20 cellular contexts compared by ENCODE assay signal in the genomic region with DNA sequence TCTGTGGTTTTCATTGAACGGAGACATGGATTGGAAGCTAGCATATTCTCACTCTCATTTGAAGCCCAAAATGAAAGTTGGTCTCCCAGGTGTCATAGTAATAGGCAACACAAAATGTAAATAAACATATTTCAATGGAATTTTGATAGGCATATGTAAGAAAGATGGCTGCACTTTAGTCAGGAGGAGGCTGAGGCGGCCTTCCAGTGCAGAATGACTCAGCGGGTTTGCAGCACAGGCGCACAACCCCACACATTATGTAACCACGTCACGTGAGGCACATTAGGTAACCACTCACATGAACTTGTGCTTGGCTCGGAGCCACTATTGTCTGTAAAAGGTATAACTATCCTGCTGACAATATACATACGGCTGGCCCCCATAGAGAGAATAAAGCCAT.
DNase-seq lines count a peak whose midpoint lies in the region; ATAC-seq, FAIRE-seq and TF ChIP-seq lines count a peak whose summit lies in the region.
"Had no signal": no experiment of that assay in that cellular context is flagged by ENCODE, and none has a peak within 500 bp of the region (broad histone marks: within the 10 kb centered on the region; RNA-seq: fewer than 3 reads in every experiment).

No MANE protein-coding gene starts in this region.

- H3K27me3 ChIP-seq in HepG2 (ENCODE audit: control insufficient read depth in 1 of 2, insufficient read depth in 2 of 2, low read length in 2 of 2) (no peaks in the 10 kb centered on the region), right lobe of liver (no peaks in the 10 kb centered on the region)
- H3K27me3 ChIP-seq: brain microvascular endothelial cell, left lung, spleen had no signal

- 49% methylated on average over 6 of the region's 8 CpGs for WGBS in HepG2 (ENCODE audit: low lambda C conversion rate)
- WGBS in right lobe of liver (ENCODE audit: insufficient coverage, low coverage, low lambda C conversion rate, missing lambda C conversion rate), result 65% methylated on average over 7 of the region's 8 CpGs

- TF ChIP-seq CTCF in HepG2 (CRISPR knock-in tag; IDR thresholded peaks at IDR 0.05), result no peak
- TF ChIP-seq CTCF in right lobe of liver (IDR thresholded peaks at IDR 0.05), result no peak

- in situ Hi-C loops in HepG2 (cut with HindIII; ENCODE audit: extremely low pct_ligation_motif_present, low pct_unique_long_range_greater_than_20kb), result no loop called here

- peak; percentile 3 for DNase-seq in HepG2 (ENCODE audit: low spot score)
- no peak for DNase-seq in right lobe of liver
- DNase-seq in OCI-M1 (lab: John Stamatoyannopoulos, UW), result peak; percentile 22
- peak; percentile 17 to 26 for DNase-seq in erythroblast (lab: John Stamatoyannopoulos, UW)
- no peak for DNase-seq in superior temporal gyrus (ENCODE audit: extremely low spot score)
- DNase-seq in activated CD8-positive, alpha-beta memory T cell treated with anti-CD3 and anti-CD28 coated beads for 24 hours, result no peak
- DNase-seq: activated CD4-positive, alpha-beta T cell treated with anti-CD3 and anti-CD28 coated beads, Interleukin-2, amount 10 ng/mL, durations not matched to agents 7 days and 5 days; activated CD8-positive, alpha-beta memory T cell treated with anti-CD3 and anti-CD28 coated beads, Interleukin-2, amount 50 U/mL, for 4 hours; activated naive CD8-positive, alpha-beta T cell treated with anti-CD3 and anti-CD28 coated beads, Interleukin-2, amount 50 U/mL, for 24 hours; brain microvascular endothelial cell; Kasumi-1; left lung; NCI-H1417; NCI-H2227 treated with DMSO at 0.1 percent for 48 hours; spleen; stimulated activated CD8-positive, alpha-beta memory T cell treated with anti-CD3 and anti-CD28 coated beads, Interleukin-4, amount 100 ng/mL, for 48 hours had no signal

- H3K36me3 ChIP-seq in HepG2 (replicated peaks in 1 of 2; ENCODE audit: control insufficient read depth in 1 of 2, insufficient read depth in 2 of 2, low read length in 2 of 2) (no peaks in the 10 kb centered on the region), right lobe of liver (no peaks in the 10 kb centered on the region)
- H3K36me3 ChIP-seq: brain microvascular endothelial cell, left lung, spleen had no signal

- CTCF ChIA-PET in HepG2 (lab: Yijun Ruan, JAX; ENCODE audit: low intra/inter-chr PET ratio, low total read pairs), result no interaction called here

- intact Hi-C loops in HepG2 (cut with micrococcal nuclease; ENCODE audit: unreplicated experiment) (no loop called here), right lobe of liver (cut with DNase I) (no loop called here)

- TF ChIP-seq POLR2A in HepG2 (IDR thresholded peaks at IDR 0.05; ENCODE audit: insufficient read depth in 1 of 2, low read depth in 2 of 2, low read length in 2 of 2) (no peak), right lobe of liver (IDR thresholded peaks at IDR 0.05) (no peak), erythroblast (IDR thresholded peaks at IDR 0.05; ENCODE audit: low read length) (no peak)

- no peaks in the 10 kb centered on the region for H3K4me1 ChIP-seq in HepG2 (ENCODE audit: insufficient read depth, low read length)
- no peaks in the 10 kb centered on the region for H3K4me1 ChIP-seq in right lobe of liver
- H3K4me1 ChIP-seq: left lung, spleen had no signal

- no TSS peak for BruUV-seq in HepG2 (replicated peaks; lab: Mats Ljungman, UMichigan)

- ATAC-seq in HepG2 (no peak), right lobe of liver (no peak), GM19328 (IDR thresholded peaks at IDR 0.05; ENCODE audit: unreplicated experiment) (no peak), esophagus mucosa (no peak)
- ATAC-seq: activated naive CD8-positive, alpha-beta T cell treated with anti-CD3 and anti-CD28 coated beads, Interleukin-2, amount 50 U/mL, for 24 hours; left lung had no signal

- H3K9me3 ChIP-seq in HepG2 (ENCODE audit: low read length) (no peaks in the 10 kb centered on the region), right lobe of liver (no peaks in the 10 kb centered on the region)
- H3K9me3 ChIP-seq: left lung, spleen had no signal

- no peaks in the 10 kb centered on the region for H3K79me2 ChIP-seq in HepG2 (ENCODE audit: insufficient read depth, low read length)

- H3K4me3 ChIP-seq in HepG2 (replicated peaks in 1 of 3; ENCODE audit: insufficient read depth in 1 of 3, low read depth in 2 of 3, low read length in 3 of 3), result no peak overlapping the region
- no peak overlapping the region for H3K4me3 ChIP-seq in right lobe of liver
- H3K4me3 ChIP-seq: left lung, spleen had no signal

- TF ChIP-seq EP300 in HepG2 (IDR thresholded peaks at IDR 0.05; ENCODE audit: low read depth in 2 of 2, low read length in 2 of 2) (no peak), HepG2 (CRISPR knock-in tag; IDR thresholded peaks at IDR 0.05; ENCODE audit: borderline replicate concordance) (no peak)

- no peak overlapping the region for H3K9ac ChIP-seq in HepG2 (ENCODE audit: insufficient read depth, low read depth, low read length)

- POLR2A ChIA-PET in HepG2 (lab: Yijun Ruan, JAX), result no interaction called here

- H2AFZ ChIP-seq in HepG2 (ENCODE audit: low read length), result no peak overlapping the region

- TF ChIP-seq RAD21 in HepG2 (CRISPR knock-in tag; IDR thresholded peaks at IDR 0.05), result no peak

- FAIRE-seq in HepG2 (lab: Jason Lieb, UNC), result no peak
- FAIRE-seq: RCC 7860, TTC549 had no signal

- H4K20me1 ChIP-seq in HepG2 (ENCODE audit: insufficient read depth, low read length), result no peaks in the 10 kb centered on the region

- H3K4me2 ChIP-seq in HepG2 (ENCODE audit: low read depth, low read length), result no peak overlapping the region

- H3K27ac ChIP-seq in HepG2 (ENCODE audit: extremely low read length, insufficient read depth, low read length) (no peak overlapping the region), right lobe of liver (no peak overlapping the region)
- H3K27ac ChIP-seq: brain microvascular endothelial cell, left lung, spleen had no signal

TF ChIP-seq in HepG2, 621 proteins besides CTCF, POLR2A, EP300 and RAD21:
- TF ChIP-seq BHLHE40 (IDR thresholded peaks at IDR 0.05; ENCODE audit: low read length), result 0 out of 2 replicates have a peak, but pooled peaks have one; percentile 18
- peak; percentile 59; the same call in 1 of the 2 replicates for TF ChIP-seq NFE2L2 (IDR thresholded peaks at IDR 0.05; ENCODE audit: low read length)
- TF ChIP-seq ZBTB33 (CRISPR knock-in tag; IDR thresholded peaks at IDR 0.05), result peak; percentile 58; the same call in 1 of the 2 replicates
- TF ChIP-seq TIGD3 (CRISPR knock-in tag; IDR thresholded peaks at IDR 0.05; ENCODE audit: borderline replicate concordance), result no peak

Comparison
In these comparisons a context has a peak if more than half of its experiments do, and no peak if none do; other contexts are left out.
1. DNase-seq: peak in HepG2 (single experiment), OCI-M1 (single experiment) and erythroblast (2 of 2); none in right lobe of liver (0 of 3), superior temporal gyrus (single experiment) and activated CD8-positive, alpha-beta memory T cell treated with anti-CD3 and anti-CD28 coated beads for 24 hours (single experiment).